1 cellular context compared by ENCODE assay signal in the genomic region with DNA sequence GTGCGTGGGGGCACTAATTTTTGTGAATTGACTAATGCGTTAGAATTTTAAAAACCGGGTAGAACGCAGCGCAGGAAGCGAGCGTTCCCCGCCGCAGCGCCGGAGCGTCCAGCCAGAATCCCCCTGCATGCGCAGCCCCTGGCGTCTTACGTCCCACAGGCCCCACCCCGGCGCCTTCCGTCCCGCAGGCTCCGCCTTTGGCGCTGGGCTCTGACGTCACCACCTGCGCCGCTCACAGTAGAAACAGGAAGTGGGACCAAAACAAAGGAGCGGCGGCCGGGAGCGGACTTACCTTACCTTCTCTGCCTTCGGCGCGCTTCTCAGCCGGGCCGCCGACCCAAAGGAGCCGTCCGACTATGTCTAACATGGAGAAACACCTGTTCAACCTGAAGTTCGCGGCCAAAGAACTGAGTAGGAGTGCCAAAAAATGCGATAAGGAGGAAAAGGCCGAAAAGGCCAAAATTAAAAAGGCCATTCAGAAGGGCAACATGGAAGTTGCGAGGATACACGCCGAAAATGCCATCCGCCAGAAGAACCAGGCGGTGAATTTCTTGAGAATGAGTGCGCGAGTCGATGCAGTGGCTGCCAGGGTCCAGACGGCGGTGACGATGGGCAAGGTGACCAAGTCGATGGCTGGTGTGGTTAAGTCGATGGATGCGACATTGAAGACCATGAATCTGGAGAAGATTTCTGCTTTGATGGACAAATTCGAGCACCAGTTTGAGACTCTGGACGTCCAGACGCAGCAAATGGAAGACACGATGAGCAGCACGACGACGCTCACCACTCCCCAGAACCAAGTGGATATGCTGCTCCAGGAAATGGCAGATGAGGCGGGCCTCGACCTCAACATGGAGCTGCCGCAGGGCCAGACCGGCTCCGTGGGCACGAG.
A peak's percentile ranks its signal among the peaks of the same experiment; 100 is the strongest.
TF ChIP-seq lines count a peak whose summit lies in the region.

A gene with protein sequence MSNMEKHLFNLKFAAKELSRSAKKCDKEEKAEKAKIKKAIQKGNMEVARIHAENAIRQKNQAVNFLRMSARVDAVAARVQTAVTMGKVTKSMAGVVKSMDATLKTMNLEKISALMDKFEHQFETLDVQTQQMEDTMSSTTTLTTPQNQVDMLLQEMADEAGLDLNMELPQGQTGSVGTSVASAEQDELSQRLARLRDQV (plus strand): TSS at position 258 of the 892 bp plus-strand sequence. CDS start 99 bp downstream, at position 357.

TF ChIP-seq in HEK293, 187 proteins besides CTCF, POLR2A, EP300 and RAD21 (continued from another document):
- TF ChIP-seq, protein P1, sequence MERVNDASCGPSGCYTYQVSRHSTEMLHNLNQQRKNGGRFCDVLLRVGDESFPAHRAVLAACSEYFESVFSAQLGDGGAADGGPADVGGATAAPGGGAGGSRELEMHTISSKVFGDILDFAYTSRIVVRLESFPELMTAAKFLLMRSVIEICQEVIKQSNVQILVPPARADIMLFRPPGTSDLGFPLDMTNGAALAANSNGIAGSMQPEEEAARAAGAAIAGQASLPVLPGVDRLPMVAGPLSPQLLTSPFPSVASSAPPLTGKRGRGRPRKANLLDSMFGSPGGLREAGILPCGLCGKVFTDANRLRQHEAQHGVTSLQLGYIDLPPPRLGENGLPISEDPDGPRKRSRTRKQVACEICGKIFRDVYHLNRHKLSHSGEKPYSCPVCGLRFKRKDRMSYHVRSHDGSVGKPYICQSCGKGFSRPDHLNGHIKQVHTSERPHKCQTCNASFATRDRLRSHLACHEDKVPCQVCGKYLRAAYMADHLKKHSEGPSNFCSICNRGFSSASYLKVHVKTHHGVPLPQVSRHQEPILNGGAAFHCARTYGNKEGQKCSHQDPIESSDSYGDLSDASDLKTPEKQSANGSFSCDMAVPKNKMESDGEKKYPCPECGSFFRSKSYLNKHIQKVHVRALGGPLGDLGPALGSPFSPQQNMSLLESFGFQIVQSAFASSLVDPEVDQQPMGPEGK (tag by site-specific recombination; IDR thresholded peaks at IDR 0.05), result peak; percentile 69
- no peak for TF ChIP-seq ZNF530 (tag by site-specific recombination; IDR thresholded peaks at IDR 0.05; ENCODE audit: low read depth)
- TF ChIP-seq, protein P2, sequence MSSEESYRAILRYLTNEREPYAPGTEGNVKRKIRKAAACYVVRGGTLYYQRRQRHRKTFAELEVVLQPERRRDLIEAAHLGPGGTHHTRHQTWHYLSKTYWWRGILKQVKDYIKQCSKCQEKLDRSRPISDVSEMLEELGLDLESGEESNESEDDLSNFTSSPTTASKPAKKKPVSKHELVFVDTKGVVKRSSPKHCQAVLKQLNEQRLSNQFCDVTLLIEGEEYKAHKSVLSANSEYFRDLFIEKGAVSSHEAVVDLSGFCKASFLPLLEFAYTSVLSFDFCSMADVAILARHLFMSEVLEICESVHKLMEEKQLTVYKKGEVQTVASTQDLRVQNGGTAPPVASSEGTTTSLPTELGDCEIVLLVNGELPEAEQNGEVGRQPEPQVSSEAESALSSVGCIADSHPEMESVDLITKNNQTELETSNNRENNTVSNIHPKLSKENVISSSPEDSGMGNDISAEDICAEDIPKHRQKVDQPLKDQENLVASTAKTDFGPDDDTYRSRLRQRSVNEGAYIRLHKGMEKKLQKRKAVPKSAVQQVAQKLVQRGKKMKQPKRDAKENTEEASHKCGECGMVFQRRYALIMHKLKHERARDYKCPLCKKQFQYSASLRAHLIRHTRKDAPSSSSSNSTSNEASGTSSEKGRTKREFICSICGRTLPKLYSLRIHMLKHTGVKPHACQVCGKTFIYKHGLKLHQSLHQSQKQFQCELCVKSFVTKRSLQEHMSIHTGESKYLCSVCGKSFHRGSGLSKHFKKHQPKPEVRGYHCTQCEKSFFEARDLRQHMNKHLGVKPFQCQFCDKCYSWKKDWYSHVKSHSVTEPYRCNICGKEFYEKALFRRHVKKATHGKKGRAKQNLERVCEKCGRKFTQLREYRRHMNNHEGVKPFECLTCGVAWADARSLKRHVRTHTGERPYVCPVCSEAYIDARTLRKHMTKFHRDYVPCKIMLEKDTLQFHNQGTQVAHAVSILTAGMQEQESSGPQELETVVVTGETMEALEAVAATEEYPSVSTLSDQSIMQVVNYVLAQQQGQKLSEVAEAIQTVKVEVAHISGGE (tag by site-specific recombination; conservative IDR thresholded peaks at IDR 0.05; ENCODE audit: low read depth), result peak; percentile 59
- peak; percentile 25; the same call in 1 of the 2 replicates for TF ChIP-seq ZNF600 (tag by site-specific recombination; IDR thresholded peaks at IDR 0.05)
- peak; percentile 84; the same call in 1 of the 2 replicates for TF ChIP-seq KLF8 (tag by site-specific recombination; IDR thresholded peaks at IDR 0.05)
- TF ChIP-seq YY1 (tag by site-specific recombination; IDR thresholded peaks at IDR 0.05), result 0 out of 2 replicates have a peak, but pooled peaks have one; percentile 1
- peak; percentile 27; the same call in 1 of the 2 replicates for TF ChIP-seq GLIS1 (tag by site-specific recombination; IDR thresholded peaks at IDR 0.05)
